In genomic region chr6:56437171-56437900, GRCh38 we compare ENCODE assay signal across 26 cellular contexts.
DNase-seq lines count a peak whose midpoint lies in the region; ATAC-seq, FAIRE-seq and TF ChIP-seq lines count a peak whose summit lies in the region.
"Had no signal": no experiment of that assay in that cellular context is flagged by ENCODE, and none has a peak within 500 bp of the region (broad histone marks: within the 10 kb centered on the region; RNA-seq: fewer than 3 reads in every experiment).

No MANE protein-coding gene starts in this region.

- in situ Hi-C loops in astrocyte of the spinal cord (cut with HindIII; ENCODE audit: low sequenced_read_pairs) = no loop called here

- no peak overlapping the region for H3K4me3 Mint-ChIP-seq in CD14-positive monocyte
- H3K4me3 Mint-ChIP-seq: activated B cell treated with CpG ODN at 0.5 μM for 24 hours; CD8-positive, alpha-beta T cell; naive thymus-derived CD4-positive, alpha-beta T cell had no signal

- H3K4me1 ChIP-seq in foreskin keratinocyte (peaks cover 15% of the 10 kb centered on the region), pancreas (peaks cover 0 to 44% (median 11%) of the 10 kb centered on the region in 3 donors)
- H3K4me1 ChIP-seq: adrenal gland, heart right ventricle, parathyroid adenoma had no signal

- H3K36me3 Mint-ChIP-seq in CD14-positive monocyte = no peaks in the 10 kb centered on the region
- H3K36me3 Mint-ChIP-seq: CD8-positive, alpha-beta T cell; naive thymus-derived CD4-positive, alpha-beta T cell had no signal

- 0 out of 2 replicates have a peak, but pooled peaks have one; percentile 3 for TF ChIP-seq RAD21 in Ishikawa (IDR thresholded peaks at IDR 0.05; ENCODE audit: low read depth)

- FAIRE-seq in pancreas (lab: Jason Lieb, UNC) = no peak
- FAIRE-seq: GM12891, small intestine had no signal

- TF ChIP-seq EP300 in Ishikawa (IDR thresholded peaks at IDR 0.05; ENCODE audit: borderline replicate concordance) = peak; percentile 84

- WGBS in pancreas, 2 donors = 81 to 82% methylated on average over 5 of the region's 5 CpGs

- H3K27ac Mint-ChIP-seq in CD14-positive monocyte = no peak overlapping the region
- H3K27ac Mint-ChIP-seq: activated B cell treated with CpG ODN at 0.5 μM for 24 hours; CD8-positive, alpha-beta T cell; naive thymus-derived CD4-positive, alpha-beta T cell had no signal

- intact Hi-C loops in pancreas (cut with DNase I) (no loop called here), CD14-positive monocyte (cut with micrococcal nuclease) (no loop called here)

- H3K4me1 Mint-ChIP-seq in CD14-positive monocyte = no peaks in the 10 kb centered on the region
- H3K4me1 Mint-ChIP-seq: activated B cell treated with CpG ODN at 0.5 μM for 24 hours; naive thymus-derived CD4-positive, alpha-beta T cell had no signal

- TF ChIP-seq CTCF in astrocyte of the spinal cord (IDR thresholded peaks at IDR 0.05; ENCODE audit: low read depth, low read length) (no peak), foreskin keratinocyte (conservative IDR thresholded peaks at IDR 0.05) (no peak), pancreas (IDR thresholded peaks at IDR 0.05) (no peak), CD14-positive monocyte (IDR thresholded peaks at IDR 0.05) (no peak)

- H3K27me3 ChIP-seq in foreskin keratinocyte (no peaks in the 10 kb centered on the region), pancreas (no peaks in the 10 kb centered on the region)
- H3K27me3 ChIP-seq: adrenal gland, heart right ventricle had no signal

- peaks cover 0 to 10% (median 0%) of the 10 kb centered on the region in 3 donors for H3K27me3 Mint-ChIP-seq in CD14-positive monocyte (ENCODE audit: low read depth in 3 of 3)
- H3K27me3 Mint-ChIP-seq: activated B cell treated with CpG ODN at 0.5 μM for 24 hours had no signal

- peaks cover 15 to 28% (median 21%) of the 10 kb centered on the region in 7 donors for H3K9me3 Mint-ChIP-seq in CD14-positive monocyte
- H3K9me3 Mint-ChIP-seq: CD8-positive, alpha-beta T cell had no signal

- DNase-seq in astrocyte of the spinal cord (ENCODE audit: low read depth, low spot score) (peak; percentile 38), foreskin keratinocyte (peak; percentile 55 to 72), pancreas (no peak), NCI-H187 treated with DMSO at 0.1 percent for 48 hours (lab: John Stamatoyannopoulos, UW) (no peak), SK-N-DZ (ENCODE audit: low spot score) (no peak), middle frontal gyrus (ENCODE audit: extremely low spot score, low spot score) (no peak), CD14-positive monocyte (ENCODE audit: low spot score) (no peak)
- DNase-seq: activated B cell treated with CpG ODN at 0.5 μM for 24 hours; activated CD4-positive, alpha-beta T cell treated with anti-CD3 and anti-CD28 coated beads, Interleukin-2, amount 50 U/mL, for 48 hours; activated gamma-delta T cell; adrenal gland; CD8-positive, alpha-beta T cell; H7; heart right ventricle; naive thymus-derived CD4-positive, alpha-beta T cell; NCI-H1092; NCI-H2081; NCI-H446 treated with DMSO at 0.1 percent for 48 hours; small intestine; stimulated activated naive CD4-positive, alpha-beta T cell; T-helper 9 cell had no signal

- ATAC-seq in foreskin keratinocyte (peak; percentile 52), pancreas (peak; percentile 53 to 78 (median 70))
- ATAC-seq: CD8-positive, alpha-beta T cell; heart right ventricle; naive thymus-derived CD4-positive, alpha-beta T cell had no signal

- no peak overlapping the region for H3K27ac ChIP-seq in foreskin keratinocyte
- H3K27ac ChIP-seq in pancreas = peak overlapping the region in 2 of 4 donors; percentile 25 to 39
- H3K27ac ChIP-seq: adrenal gland, heart right ventricle, KMS-11, parathyroid adenoma, thoracic aorta had no signal

- no peaks in the 10 kb centered on the region for H3K9me3 ChIP-seq in pancreas
- H3K9me3 ChIP-seq: adrenal gland had no signal

- no peak overlapping the region for H3K4me3 ChIP-seq in astrocyte of the spinal cord (ENCODE audit: low read depth, low read length)
- H3K4me3 ChIP-seq in pancreas = no peak overlapping the region
- H3K4me3 ChIP-seq: adrenal gland, heart right ventricle, thoracic aorta had no signal

- no peaks in the 10 kb centered on the region for H3K36me3 ChIP-seq in pancreas
- H3K36me3 ChIP-seq: adrenal gland, heart right ventricle, thoracic aorta had no signal

TF ChIP-seq in Ishikawa, 13 proteins besides CTCF, POLR2A, EP300 and RAD21:
- TF ChIP-seq NFIC (IDR thresholded peaks at IDR 0.05) (peak; percentile 98), USF1 (IDR thresholded peaks at IDR 0.05) (no peak), CEBPB (IDR thresholded peaks at IDR 0.05) (peak; percentile 31; the same call in 1 of the 2 replicates), ZBTB7A (IDR thresholded peaks at IDR 0.05; ENCODE audit: low read depth) (no peak), TEAD4 (IDR thresholded peaks at IDR 0.05) (peak; percentile 88), FOXM1 (IDR thresholded peaks at IDR 0.05; ENCODE audit: borderline replicate concordance, low read depth) (peak; percentile 62), TCF12 (IDR thresholded peaks at IDR 0.05; ENCODE audit: low read depth) (peak; percentile 90)
- TF ChIP-seq, protein P1, sequence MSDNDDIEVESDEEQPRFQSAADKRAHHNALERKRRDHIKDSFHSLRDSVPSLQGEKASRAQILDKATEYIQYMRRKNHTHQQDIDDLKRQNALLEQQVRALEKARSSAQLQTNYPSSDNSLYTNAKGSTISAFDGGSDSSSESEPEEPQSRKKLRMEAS (IDR thresholded peaks at IDR 0.05) = peak; percentile 34; the same call in 1 of the 2 replicates
TF ChIP-seq in Ishikawa: peak in this region for 6.

Comparison
In these comparisons a context has a peak if more than half of its experiments do, and no peak if none do; other contexts are left out.
1. DNase-seq: peak in astrocyte of the spinal cord (single experiment) and foreskin keratinocyte (2 of 2); none in pancreas (0 of 6), NCI-H187 treated with DMSO at 0.1 percent for 48 hours (single experiment), SK-N-DZ (single experiment), middle frontal gyrus (single experiment) and CD14-positive monocyte (single experiment).